In genomic region chr7:80767655-80768054, GRCh38 we compare ENCODE assay signal across 21 cellular contexts.
"Had no signal": no experiment of that assay in that cellular context is flagged by ENCODE, and none has a peak within 500 bp of the region (broad histone marks: within the 10 kb centered on the region; RNA-seq: fewer than 3 reads in every experiment).

No MANE protein-coding gene starts in this region.

- H3K27ac ChIP-seq: coronary artery, gastrocnemius medialis, heart right ventricle, pancreas, suprapubic skin, thyroid gland had no signal

- ATAC-seq: gastrocnemius medialis, heart right ventricle, left cardiac atrium, left ventricle myocardium superior, pancreas, right cardiac atrium had no signal

- H3K36me3 ChIP-seq: heart right ventricle, pancreas, suprapubic skin, thyroid gland had no signal

- FAIRE-seq: urothelium cell line had no signal

- H3K4me1 ChIP-seq: pancreas, thyroid gland had no signal

- H3K4me2 ChIP-seq: smooth muscle cell had no signal

- H3K4me3 ChIP-seq: coronary artery, gastrocnemius medialis, heart right ventricle, lung, pancreas, smooth muscle cell, suprapubic skin, thyroid gland had no signal

- H3K27me3 ChIP-seq: gastrocnemius medialis, heart right ventricle, pancreas, suprapubic skin, thyroid gland had no signal

- H3K9me3 ChIP-seq: gastrocnemius medialis, heart right ventricle, pancreas, suprapubic skin, thyroid gland had no signal

- DNase-seq: effector CD4-positive, alpha-beta T cell; endodermal cell; gastrocnemius medialis; heart right ventricle; hypothalamus; islet precursor cell; left cardiac atrium; left ventricle myocardium superior; mesendoderm; naive B cell; occipital lobe; pancreas; right cardiac atrium; stimulated activated CD4-positive, alpha-beta T cell treated with anti-CD3 and anti-CD28 coated beads, Interleukin-2, amount 100 ng/mL, for 48 hours; stimulated activated naive CD4-positive, alpha-beta T cell treated with Interleukin-2 at 50 U/mL for 16 hours; thyroid gland had no signal
